37 cellular contexts compared by ENCODE assay signal in the genomic region with DNA sequence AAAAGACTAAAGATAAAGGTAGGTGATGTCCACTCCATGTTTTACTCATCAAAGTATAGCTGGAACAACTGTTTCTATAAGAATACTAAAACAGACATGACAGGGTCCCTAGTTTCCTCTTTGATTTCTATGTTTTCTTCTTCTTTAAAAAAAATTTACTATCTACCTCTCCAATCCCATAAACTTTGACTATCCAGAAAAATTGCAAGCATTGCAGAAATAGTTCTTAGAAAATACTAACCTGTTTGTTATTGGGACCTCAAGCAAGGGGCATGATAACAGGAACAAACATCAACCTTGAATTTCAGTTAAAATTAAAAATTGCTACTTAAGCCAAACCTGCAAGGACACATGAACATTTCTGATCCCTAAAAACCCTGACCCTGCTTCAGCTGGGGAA.
"Had no signal": no experiment of that assay in that cellular context is flagged by ENCODE, and none has a peak within 500 bp of the region (broad histone marks: within the 10 kb centered on the region; RNA-seq: fewer than 3 reads in every experiment).

No MANE protein-coding gene starts in this region.

- H3K27me3 ChIP-seq: ascending aorta had no signal

- H3K9me3 ChIP-seq: ascending aorta had no signal

- H3K4me3 ChIP-seq: ascending aorta, cardiac muscle cell had no signal

- FAIRE-seq: bronchial epithelial cell, TTC549 had no signal

- H3K9me3 Mint-ChIP-seq: activated CD4-positive, alpha-beta memory T cell treated with anti-CD3 and anti-CD28 coated beads, Interleukin-2, amount 10 ng/mL, durations not matched to agents 7 days and 5 days; activated CD4-positive, alpha-beta T cell treated with anti-CD3 and anti-CD28 coated beads, Interleukin-2, amount 10 ng/mL, durations not matched to agents 7 days and 5 days; activated naive CD4-positive, alpha-beta T cell treated with anti-CD3 and anti-CD28 coated beads, Interleukin-2, amount 10 ng/mL, durations not matched to agents 7 days and 5 days; activated naive CD8-positive, alpha-beta T cell treated with anti-CD3 and anti-CD28 coated beads, Interleukin-2, amount 10 ng/mL, durations not matched to agents 7 days and 5 days; activated naive CD8-positive, alpha-beta T cell treated with anti-CD3 and anti-CD28 coated beads, Interleukin-2, amount 50 U/mL, for 24 hours; activated T-helper 2 cell treated with anti-CD3 and anti-CD28 coated beads, Interferon-gamma antibody, Interleukin-2, Interleukin-4, amounts not matched to agents 10 μg/mL and 5 μg/mL and 100 μg/mL, durations not matched to agents 14 hours and 24 hours and 36 hours; brain; T-helper 1 cell treated with Interleukin-12 subunit alpha and Interleukin-12 subunit beta and Interleukin-4 antibody, amounts not matched to agents 30 μg/mL and 1 μg/mL, for 36 hours; T-helper 2 cell treated with Interferon-gamma antibody and Interleukin-4, amounts not matched to agents 5 μg/mL and 100 μg/mL, for 36 hours had no signal

- H3K36me3 ChIP-seq: ascending aorta, cardiac muscle cell had no signal

- H3K27me3 Mint-ChIP-seq: activated B cell treated with CpG ODN at 0.5 μM for 24 hours; activated CD4-positive, alpha-beta memory T cell treated with anti-CD3 and anti-CD28 coated beads, Interleukin-2, amount 10 ng/mL, durations not matched to agents 7 days and 5 days; activated CD4-positive, alpha-beta T cell treated with anti-CD3 and anti-CD28 coated beads, Interleukin-2, amount 10 ng/mL, durations not matched to agents 7 days and 5 days; activated CD8-positive, alpha-beta memory T cell treated with anti-CD3 and anti-CD28 coated beads, Interleukin-2, amount 10 ng/mL, durations not matched to agents 7 days and 5 days; activated naive CD4-positive, alpha-beta T cell treated with anti-CD3 and anti-CD28 coated beads, Interleukin-2, amount 10 ng/mL, durations not matched to agents 7 days and 5 days; activated naive CD4-positive, alpha-beta T cell treated with anti-CD3 and anti-CD28 coated beads, Interleukin-2, amount 50 U/mL, for 24 hours; activated naive CD8-positive, alpha-beta T cell; activated naive CD8-positive, alpha-beta T cell treated with anti-CD3 and anti-CD28 coated beads, Interleukin-2, amount 10 ng/mL, durations not matched to agents 7 days and 5 days; activated naive CD8-positive, alpha-beta T cell treated with anti-CD3 and anti-CD28 coated beads, Interleukin-2, amount 50 U/mL, for 24 hours; activated T-cell treated with anti-CD3 and anti-CD28 coated beads, Interleukin-2, amount 50 U/mL, for 24 hours; brain; central memory CD8-positive, alpha-beta T cell had no signal

- H3K27ac Mint-ChIP-seq: activated B cell treated with CpG ODN at 0.5 μM for 24 hours; activated CD4-positive, alpha-beta memory T cell treated with anti-CD3 and anti-CD28 coated beads, Interleukin-2, amount 10 ng/mL, durations not matched to agents 7 days and 5 days; activated CD4-positive, alpha-beta T cell treated with anti-CD3 and anti-CD28 coated beads, Interleukin-2, amount 10 ng/mL, durations not matched to agents 7 days and 5 days; activated CD8-positive, alpha-beta memory T cell treated with anti-CD3 and anti-CD28 coated beads, Interleukin-2, amount 10 ng/mL, durations not matched to agents 7 days and 5 days; activated CD8-positive, alpha-beta T cell treated with anti-CD3 and anti-CD28 coated beads, Interleukin-2, amount 10 ng/mL, durations not matched to agents 7 days and 5 days; activated naive CD4-positive, alpha-beta T cell treated with anti-CD3 and anti-CD28 coated beads, Interleukin-2, amount 10 ng/mL, durations not matched to agents 7 days and 5 days; activated naive CD4-positive, alpha-beta T cell treated with anti-CD3 and anti-CD28 coated beads, Interleukin-2, amount 50 U/mL, for 24 hours; activated naive CD8-positive, alpha-beta T cell; activated naive CD8-positive, alpha-beta T cell treated with anti-CD3 and anti-CD28 coated beads, Interleukin-2, amount 10 ng/mL, durations not matched to agents 7 days and 5 days; activated naive CD8-positive, alpha-beta T cell treated with anti-CD3 and anti-CD28 coated beads, Interleukin-2, amount 50 U/mL, for 24 hours; activated T-cell treated with anti-CD3 and anti-CD28 coated beads, Interleukin-2, amount 50 U/mL, for 24 hours; activated T-helper 2 cell treated with anti-CD3 and anti-CD28 coated beads, Interferon-gamma antibody, Interleukin-2, Interleukin-4, amounts not matched to agents 10 μg/mL and 5 μg/mL and 100 μg/mL, durations not matched to agents 14 hours and 24 hours and 36 hours; T-helper 1 cell treated with Interleukin-12 subunit alpha and Interleukin-12 subunit beta and Interleukin-4 antibody, amounts not matched to agents 30 μg/mL and 1 μg/mL, for 36 hours; T-helper 2 cell treated with Interferon-gamma antibody and Interleukin-4, amounts not matched to agents 5 μg/mL and 100 μg/mL, for 36 hours had no signal

- H3K36me3 Mint-ChIP-seq: activated CD8-positive, alpha-beta memory T cell treated with anti-CD3 and anti-CD28 coated beads, Interleukin-2, amount 10 ng/mL, durations not matched to agents 7 days and 5 days; activated naive CD4-positive, alpha-beta T cell treated with anti-CD3 and anti-CD28 coated beads, Interleukin-2, amount 10 ng/mL, durations not matched to agents 7 days and 5 days; activated naive CD4-positive, alpha-beta T cell treated with anti-CD3 and anti-CD28 coated beads, Interleukin-2, amount 50 U/mL, for 24 hours; activated naive CD8-positive, alpha-beta T cell; activated naive CD8-positive, alpha-beta T cell treated with anti-CD3 and anti-CD28 coated beads, Interleukin-2, amount 10 ng/mL, durations not matched to agents 7 days and 5 days; brain had no signal

- H3K4me3 Mint-ChIP-seq: activated B cell treated with CpG ODN at 0.5 μM for 24 hours; activated CD4-positive, alpha-beta memory T cell treated with anti-CD3 and anti-CD28 coated beads, Interleukin-2, amount 10 ng/mL, durations not matched to agents 7 days and 5 days; activated CD4-positive, alpha-beta T cell treated with anti-CD3 and anti-CD28 coated beads, Interleukin-2, amount 10 ng/mL, durations not matched to agents 7 days and 5 days; activated CD8-positive, alpha-beta memory T cell treated with anti-CD3 and anti-CD28 coated beads, Interleukin-2, amount 10 ng/mL, durations not matched to agents 7 days and 5 days; activated CD8-positive, alpha-beta T cell treated with anti-CD3 and anti-CD28 coated beads, Interleukin-2, amount 10 ng/mL, durations not matched to agents 7 days and 5 days; activated naive CD4-positive, alpha-beta T cell treated with anti-CD3 and anti-CD28 coated beads, Interleukin-2, amount 10 ng/mL, durations not matched to agents 7 days and 5 days; activated naive CD4-positive, alpha-beta T cell treated with anti-CD3 and anti-CD28 coated beads, Interleukin-2, amount 50 U/mL, for 24 hours; activated naive CD8-positive, alpha-beta T cell; activated naive CD8-positive, alpha-beta T cell treated with anti-CD3 and anti-CD28 coated beads, Interleukin-2, amount 10 ng/mL, durations not matched to agents 7 days and 5 days; activated naive CD8-positive, alpha-beta T cell treated with anti-CD3 and anti-CD28 coated beads, Interleukin-2, amount 50 U/mL, for 24 hours; activated T-cell treated with anti-CD3 and anti-CD28 coated beads, Interleukin-2, amount 50 U/mL, for 24 hours; brain; central memory CD8-positive, alpha-beta T cell; T-helper 1 cell treated with Interleukin-12 subunit alpha and Interleukin-12 subunit beta and Interleukin-4 antibody, amounts not matched to agents 30 μg/mL and 1 μg/mL, for 36 hours; T-helper 2 cell treated with Interferon-gamma antibody and Interleukin-4, amounts not matched to agents 5 μg/mL and 100 μg/mL, for 36 hours had no signal

- H3K4me1 Mint-ChIP-seq: activated B cell treated with CpG ODN at 0.5 μM for 24 hours; activated CD4-positive, alpha-beta memory T cell treated with anti-CD3 and anti-CD28 coated beads, Interleukin-2, amount 10 ng/mL, durations not matched to agents 7 days and 5 days; activated CD4-positive, alpha-beta T cell treated with anti-CD3 and anti-CD28 coated beads, Interleukin-2, amount 10 ng/mL, durations not matched to agents 7 days and 5 days; activated CD8-positive, alpha-beta memory T cell treated with anti-CD3 and anti-CD28 coated beads, Interleukin-2, amount 10 ng/mL, durations not matched to agents 7 days and 5 days; activated naive CD4-positive, alpha-beta T cell treated with anti-CD3 and anti-CD28 coated beads, Interleukin-2, amount 10 ng/mL, durations not matched to agents 7 days and 5 days; activated naive CD4-positive, alpha-beta T cell treated with anti-CD3 and anti-CD28 coated beads, Interleukin-2, amount 50 U/mL, for 24 hours; activated naive CD8-positive, alpha-beta T cell treated with anti-CD3 and anti-CD28 coated beads, Interleukin-2, amount 10 ng/mL, durations not matched to agents 7 days and 5 days; activated naive CD8-positive, alpha-beta T cell treated with anti-CD3 and anti-CD28 coated beads, Interleukin-2, amount 50 U/mL, for 24 hours; central memory CD8-positive, alpha-beta T cell had no signal

- DNase-seq: activated B cell treated with CpG ODN at 0.5 μM for 24 hours; activated CD4-positive, alpha-beta memory T cell treated with anti-CD3 and anti-CD28 coated beads, Interleukin-2, amount 10 ng/mL, durations not matched to agents 7 days and 5 days; activated CD4-positive, alpha-beta T cell treated with anti-CD3 and anti-CD28 coated beads for 4 hours; activated CD4-positive, alpha-beta T cell treated with anti-CD3 and anti-CD28 coated beads, Interleukin-2, amount 10 ng/mL, durations not matched to agents 7 days and 5 days; activated CD4-positive, alpha-beta T cell treated with anti-CD3 and anti-CD28 coated beads, Interleukin-2, amount 50 U/mL, for 48 hours; activated CD4-positive, CD25-positive, alpha-beta regulatory T cell treated with anti-CD3 and anti-CD28 coated beads, Interleukin-2, amount 50 U/mL, for 72 hours; activated CD8-positive, alpha-beta memory T cell treated with anti-CD3 and anti-CD28 coated beads for 24 hours; activated CD8-positive, alpha-beta memory T cell treated with anti-CD3 and anti-CD28 coated beads, Interleukin-2, amount 10 ng/mL, durations not matched to agents 7 days and 5 days; activated CD8-positive, alpha-beta memory T cell treated with anti-CD3 and anti-CD28 coated beads, Interleukin-2, amount 50 U/mL, for 48 hours; activated CD8-positive, alpha-beta T cell treated with anti-CD3 and anti-CD28 coated beads, Interleukin-2, amount 10 ng/mL, durations not matched to agents 7 days and 5 days; activated effector memory CD4-positive, alpha-beta T cell treated with Interleukin-2 at 50 U/mL for 16 hours; activated gamma-delta T cell; activated naive CD4-positive, alpha-beta T cell treated with anti-CD3 and anti-CD28 coated beads, Interleukin-2, amount 10 ng/mL, durations not matched to agents 7 days and 5 days; activated naive CD4-positive, alpha-beta T cell treated with Interleukin-2 at 50 U/mL for 16 hours; activated naive CD8-positive, alpha-beta T cell treated with anti-CD3 and anti-CD28 coated beads, Interleukin-2, amount 10 ng/mL, durations not matched to agents 7 days and 5 days; activated naive CD8-positive, alpha-beta T cell treated with anti-CD3 and anti-CD28 coated beads, Interleukin-2, amount 50 U/mL, for 24 hours; activated T-cell treated with anti-CD3 and anti-CD28 coated beads, Interleukin-2, amount 50 U/mL, for 24 hours; activated T-cell treated with anti-CD3 and anti-CD28 coated beads, Interleukin-2, amount 50 U/mL, for 48 hours; amygdala; anterior cingulate cortex; caudate nucleus; cerebellar nuclear complex; T-helper 1 cell; T-helper 2 cell; T-helper 9 cell had no signal

- H3K4me1 ChIP-seq: ascending aorta had no signal

- H3K27ac ChIP-seq: ascending aorta, cardiac muscle cell, VCaP had no signal

- ATAC-seq: activated CD8-positive, alpha-beta memory T cell treated with anti-CD3 and anti-CD28 coated beads, Interleukin-2, amount 10 ng/mL, durations not matched to agents 7 days and 5 days; activated CD8-positive, alpha-beta T cell treated with anti-CD3 and anti-CD28 coated beads, Interleukin-2, amount 10 ng/mL, durations not matched to agents 7 days and 5 days; activated naive CD8-positive, alpha-beta T cell treated with anti-CD3 and anti-CD28 coated beads, Interleukin-2, amount 50 U/mL, for 24 hours had no signal
